23 cellular contexts compared by ENCODE assay signal in the genomic region with DNA sequence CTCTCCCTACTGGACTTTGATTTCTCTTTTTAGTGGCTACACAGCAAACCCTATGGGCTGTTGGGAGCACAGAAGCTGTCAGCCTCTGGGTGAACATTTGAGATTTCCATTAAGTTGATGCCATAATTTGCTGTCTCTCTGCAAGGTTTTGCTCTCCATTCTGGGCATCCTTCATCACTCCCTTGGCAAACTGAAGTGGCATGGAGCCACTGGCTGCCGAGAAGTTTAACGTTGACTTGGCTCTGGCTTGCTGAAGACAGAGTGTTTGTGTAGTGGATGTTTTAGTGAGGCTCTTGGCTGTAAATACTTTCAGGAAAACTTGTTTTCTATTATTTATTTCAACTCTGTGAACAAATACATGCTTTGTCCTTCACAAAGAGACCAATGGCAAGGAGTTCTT.
DNase-seq lines count a peak whose midpoint lies in the region.
"Had no signal": no experiment of that assay in that cellular context is flagged by ENCODE, and none has a peak within 500 bp of the region (broad histone marks: within the 10 kb centered on the region; RNA-seq: fewer than 3 reads in every experiment).

No MANE protein-coding gene starts in this region.

- peak; percentile 66 to 80 for DNase-seq in NCI-H446 (lab: John Stamatoyannopoulos, UW)
- peak; percentile 13 for DNase-seq in cerebellar cortex (ENCODE audit: low spot score)
- peak; percentile 79 for DNase-seq in medulla oblongata (ENCODE audit: extremely low spot score)
- DNase-seq in superior temporal gyrus (ENCODE audit: extremely low spot score): peak; percentile 30
- DNase-seq in NCI-H146 (lab: John Stamatoyannopoulos, UW): no peak
- DNase-seq in activated CD4-positive, alpha-beta T cell treated with anti-CD3 and anti-CD28 coated beads, Interleukin-2, amount 50 U/mL, for 4 hours: no peak
- no peak for DNase-seq in NCI-H1930 (lab: John Stamatoyannopoulos, UW)
- DNase-seq: AML-193; Caco-2; CD4-positive, alpha-beta memory T cell; GDM1; H9; KBM-7; MM.1S; NCI-H1417; NCI-H187; NCI-H2171 treated with DMSO at 0.1 percent for 48 hours; NCI-H345; NCI-H526; NCI-H82; NK-92 treated with Interleukin-12 subunit alpha and Interleukin-12 subunit beta, amount 100 ng/mL, for 24 hours; PC-9; SJCRH30 had no signal

Comparison
In these comparisons a context has a peak if more than half of its experiments do, and no peak if none do; other contexts are left out.
1. DNase-seq: peak in NCI-H446 (2 of 2), cerebellar cortex (single experiment), medulla oblongata (single experiment) and superior temporal gyrus (single experiment); none in NCI-H146 (single experiment), activated CD4-positive, alpha-beta T cell treated with anti-CD3 and anti-CD28 coated beads, Interleukin-2, amount 50 U/mL, for 4 hours (0 of 2) and NCI-H1930 (0 of 2).